15 cellular contexts compared by ENCODE assay signal in genomic region chr16:87982491-87983415, GRCh38. TPM values are rescaled to one million over a fixed set of nuclear protein-coding genes. Genes with fewer than 3 reads are reported as not detected.
DNase-seq lines count a peak whose midpoint lies in the region; ATAC-seq, FAIRE-seq and TF ChIP-seq lines count a peak whose summit lies in the region.
"Had no signal": no experiment of that assay in that cellular context is flagged by ENCODE, and none has a peak within 500 bp of the region (broad histone marks: within the 10 kb centered on the region; RNA-seq: fewer than 3 reads in every experiment).

No MANE protein-coding gene starts in this region.

- H3K36me3 Mint-ChIP-seq in GM23338 (ENCODE audit: low read depth) (peaks cover 23% of the 10 kb centered on the region), astrocyte (ENCODE audit: low read depth, unreplicated experiment) (peaks cover 21% of the 10 kb centered on the region), naive B cell (peaks cover 7 to 8% of the 10 kb centered on the region in 2 donors), mesothelial cell of epicardium (peaks cover 21% of the 10 kb centered on the region)

- peak overlapping the region; percentile 55 for H3K9ac ChIP-seq in astrocyte (ENCODE audit: low read length)

- WGBS in A549 (ENCODE audit: missing lambda C conversion rate): 74% methylated on average over 28 of the region's 28 CpGs

- H3K36me3 ChIP-seq in GM23338 (ENCODE audit: insufficient read depth) (no peaks in the 10 kb centered on the region), astrocyte (ENCODE audit: insufficient read depth, low read length) (no peaks in the 10 kb centered on the region)
- H3K36me3 ChIP-seq: transverse colon had no signal

- DNase-seq in A549 (ENCODE audit: low read depth in 1 of 2, low spot score in 1 of 2): no peak
- DNase-seq in GM23338 (ENCODE audit: low spot score): no peak
- no peak for DNase-seq in astrocyte (ENCODE audit: low read depth)
- no peak for DNase-seq in naive B cell
- DNase-seq in mesothelial cell of epicardium (ENCODE audit: low spot score in 2 of 2, unreplicated experiment in 2 of 2): no peak
- DNase-seq in HTR-8/SVneo (ENCODE audit: insufficient read length, low spot score): no peak
- DNase-seq: activated CD8-positive, alpha-beta memory T cell treated with anti-CD3 and anti-CD28 coated beads, Interleukin-2, amount 50 U/mL, for 4 hours; dorsolateral prefrontal cortex; NCI-H1092; transverse colon had no signal

- H4K20me1 ChIP-seq in GM23338 (replicated peaks; ENCODE audit: insufficient read depth) (no peaks in the 10 kb centered on the region; the same call in 1 of the 2 replicates), astrocyte (ENCODE audit: insufficient read depth, low read length) (no peaks in the 10 kb centered on the region)

- H3K27me3 ChIP-seq in GM23338 (ENCODE audit: insufficient read depth) (no peaks in the 10 kb centered on the region), astrocyte (ENCODE audit: insufficient read depth, low read length) (no peaks in the 10 kb centered on the region)
- H3K27me3 ChIP-seq: dorsolateral prefrontal cortex, transverse colon had no signal

- no peaks in the 10 kb centered on the region for H3F3A ChIP-seq in GM23338 (replicated peaks; ENCODE audit: low read depth)

- FAIRE-seq in A549 (lab: Jason Lieb, UNC) (no peak), astrocyte (lab: Jason Lieb, UNC) (no peak), HTR-8/SVneo (lab: Jason Lieb, UNC) (no peak)

- H3K9me3 ChIP-seq in A549 (no peaks in the 10 kb centered on the region), astrocyte (ENCODE audit: insufficient read depth, low read depth, low read length) (no peaks in the 10 kb centered on the region)
- H3K9me3 ChIP-seq: transverse colon had no signal

- CTCF ChIA-PET in A549 (lab: Yijun Ruan, JAX): interaction anchor here (0.7 to 3.7 kb wide), 16 partner anchors 9 to 553 kb away, joined by 3 to 21 read pairs (median 3); partner anchors contain the start of gene ZNF469

- H3K27ac Mint-ChIP-seq in GM23338 (peak overlapping the region; percentile 64), astrocyte (ENCODE audit: unreplicated experiment) (peak overlapping the region; percentile 95), naive B cell (peak overlapping the region in 5 of 6 donors; percentile 59 to 88 (median 81)), mesothelial cell of epicardium (no peak overlapping the region)
- H3K27ac Mint-ChIP-seq: memory B cell had no signal

- peaks cover 26% of the 10 kb centered on the region for H3K4me1 ChIP-seq in A549
- no peaks in the 10 kb centered on the region for H3K4me1 ChIP-seq in GM23338 (ENCODE audit: insufficient read depth)
- peaks cover 8% of the 10 kb centered on the region for H3K4me1 ChIP-seq in astrocyte (ENCODE audit: insufficient read depth, low read length)
- H3K4me1 ChIP-seq: transverse colon had no signal

- TF ChIP-seq RAD21 in A549 (conservative IDR thresholded peaks at IDR 0.05 in 1 of 2, IDR thresholded peaks at IDR 0.05 in 1 of 2): no peak

- H3K4me2 ChIP-seq in A549: peak overlapping the region; percentile 39
- no peak overlapping the region for H3K4me2 ChIP-seq in GM23338
- H3K4me2 ChIP-seq in astrocyte (ENCODE audit: low read length): no peak overlapping the region

- TF ChIP-seq CTCF in A549 (IDR thresholded peaks at IDR 0.05) (no peak), GM23338 (conservative IDR thresholded peaks at IDR 0.05; ENCODE audit: low read depth in 2 of 2) (no peak), astrocyte (IDR thresholded peaks at IDR 0.05; ENCODE audit: insufficient read depth, low read depth, low read length) (no peak), mesothelial cell of epicardium (IDR thresholded peaks at IDR 0.05; ENCODE audit: unreplicated experiment) (no peak)

- H3K4me1 Mint-ChIP-seq in GM23338 (peaks cover 5% of the 10 kb centered on the region), astrocyte (ENCODE audit: low read depth, unreplicated experiment) (peaks cover 13% of the 10 kb centered on the region), naive B cell (peaks cover 9 to 11% (median 9%) of the 10 kb centered on the region in 3 donors), mesothelial cell of epicardium (peaks cover 9% of the 10 kb centered on the region)
- H3K4me1 Mint-ChIP-seq: memory B cell had no signal

- TF ChIP-seq POLR2A in A549 (IDR thresholded peaks at IDR 0.05; ENCODE audit: low read length): no peak

- no peak for TF ChIP-seq EP300 in A549 (IDR thresholded peaks at IDR 0.05)

- no peaks in the 10 kb centered on the region for H3K9me2 ChIP-seq in GM23338 (ENCODE audit: insufficient read depth)

- no peak overlapping the region for H3K4me3 Mint-ChIP-seq in GM23338
- H3K4me3 Mint-ChIP-seq in astrocyte (ENCODE audit: unreplicated experiment): no peak overlapping the region
- H3K4me3 Mint-ChIP-seq in naive B cell: no peak overlapping the region
- H3K4me3 Mint-ChIP-seq in mesothelial cell of epicardium: no peak overlapping the region
- H3K4me3 Mint-ChIP-seq: memory B cell had no signal

- ATAC-seq in A549 (peak; percentile 68 to 75; a peak in 5 of 6 replicates), GM23338 (peak; percentile 52), naive B cell (ENCODE audit: low read depth in 2 of 2) (no peak), HG02884 (IDR thresholded peaks at IDR 0.05; ENCODE audit: unreplicated experiment) (no peak), HG03025 (IDR thresholded peaks at IDR 0.05; ENCODE audit: low FRiP score, unreplicated experiment) (no peak)

- no peak overlapping the region for H2AFZ ChIP-seq in GM23338
- H2AFZ ChIP-seq in astrocyte (ENCODE audit: low read depth, low read length): no peak overlapping the region

- H3K27ac ChIP-seq in A549 (peak overlapping the region; percentile 48 to 78; a peak in 5 of 6 replicates), GM23338 (ENCODE audit: low read depth) (no peak overlapping the region; the same call in 1 of the 2 replicates), astrocyte (ENCODE audit: low read depth, low read length) (no peak overlapping the region)
- H3K27ac ChIP-seq: dorsolateral prefrontal cortex, transverse colon had no signal

- H3K4me3 ChIP-seq in A549 (no peak overlapping the region), GM23338 (no peak overlapping the region), astrocyte (ENCODE audit: insufficient read depth, low read depth, low read length) (no peak overlapping the region)
- H3K4me3 ChIP-seq: dorsolateral prefrontal cortex, GM12878, transverse colon had no signal

- H3K27me3 Mint-ChIP-seq in GM23338 (ENCODE audit: insufficient read depth, low read depth, poor library complexity) (peaks cover 7% of the 10 kb centered on the region), astrocyte (ENCODE audit: low read depth, unreplicated experiment) (no peaks in the 10 kb centered on the region), naive B cell (no peaks in the 10 kb centered on the region), mesothelial cell of epicardium (ENCODE audit: low read depth) (no peaks in the 10 kb centered on the region)
- H3K27me3 Mint-ChIP-seq: memory B cell had no signal

- H3K9me3 Mint-ChIP-seq in GM23338: no peaks in the 10 kb centered on the region
- no peaks in the 10 kb centered on the region for H3K9me3 Mint-ChIP-seq in astrocyte (ENCODE audit: unreplicated experiment)
- no peaks in the 10 kb centered on the region for H3K9me3 Mint-ChIP-seq in naive B cell
- no peaks in the 10 kb centered on the region for H3K9me3 Mint-ChIP-seq in mesothelial cell of epicardium
- H3K9me3 Mint-ChIP-seq: memory B cell had no signal

- POLR2A ChIA-PET in A549 (lab: Yijun Ruan, JAX): no interaction called here

- H3K79me2 ChIP-seq in GM23338 (replicated peaks; ENCODE audit: insufficient read depth) (no peaks in the 10 kb centered on the region; the same call in 1 of the 2 replicates), astrocyte (ENCODE audit: insufficient read depth, low read length) (no peaks in the 10 kb centered on the region)

TF ChIP-seq in A549, 52 proteins besides CTCF, POLR2A, EP300 and RAD21 (continues in another document):
- TF ChIP-seq CHD2 (IDR thresholded peaks at IDR 0.05; ENCODE audit: low read length, partially characterized antibody): no peak

TF ChIP-seq in GM23338, 12 proteins besides CTCF, POLR2A, EP300 and RAD21:
- TF ChIP-seq POLR2AphosphoS5 (IDR thresholded peaks at IDR 0.05; ENCODE audit: low read depth) (no peak), STAT1 (IDR thresholded peaks at IDR 0.05; ENCODE audit: unreplicated experiment) (no peak)

RNA-seq across cellular contexts. Expression of gene BANP, which starts 31.5 kb away (rescaled TPM):
- polyA plus RNA-seq in A549 (2011; rRNA removed): 17.1 and 18.1 TPM in 2 replicates
- polyA plus RNA-seq in A549 (2012; cell fraction: cytosol; rRNA removed): 26.4 and 27.3 TPM in 2 replicates
- polyA plus RNA-seq in A549 (2012; cell fraction: nucleus; rRNA removed): 52.3 and 59.7 TPM in 2 replicates
- 13.6 to 17.2 TPM (median 16.5 TPM) in 3 replicates for polyA plus RNA-seq in A549 (2017; fragmentation: RNase III; extraction: RNeasy Plus Mini Kit Qiagen cat#74134 plus additional on column Dnase treatment)
- 30.8 and 44.8 TPM in 2 replicates for polyA minus RNA-seq in A549 (2011; rRNA and poly(A)+ RNA removed)
- 30.0 and 48.0 TPM in 2 replicates for total RNA-seq in GM23338 (2014; rRNA removed; shearing (Covaris generic))
- polyA plus RNA-seq in GM23338 (2016; fragmentation: Nextera tagmentation; extraction: Ambion mirVana): 22.3 and 22.6 TPM in 2 replicates
- total RNA-seq in astrocyte: 26.0 and 28.9 TPM in 2 replicates
- 10 to 100 TPM; 24.3 to 40.1 (median 28.5) TPM for polyA plus RNA-seq in naive B cell (ENCODE audit: low read depth in 6 of 6)
- 41.2 to 44.9 TPM (median 43.6 TPM) in 3 replicates for total RNA-seq in mesothelial cell of epicardium

RNA-seq across cellular contexts. Expression of gene CA5A, which starts 46.4 kb away (rescaled TPM):
- not detected in 2 replicates for polyA plus RNA-seq in A549 (2011; rRNA removed)
- not detected in 2 replicates for polyA plus RNA-seq in A549 (2012; cell fraction: cytosol; rRNA removed)
- polyA plus RNA-seq in A549 (2012; cell fraction: nucleus; rRNA removed): not detected in 2 replicates
- polyA plus RNA-seq in A549 (2017; fragmentation: RNase III; extraction: RNeasy Plus Mini Kit Qiagen cat#74134 plus additional on column Dnase treatment): not detected in 3 replicates
- not detected in 2 replicates for polyA minus RNA-seq in A549 (2011; rRNA and poly(A)+ RNA removed)
- total RNA-seq in GM23338 (2014; rRNA removed; shearing (Covaris generic)): not detected in 2 replicates
- not detected in 2 replicates for polyA plus RNA-seq in GM23338 (2016; fragmentation: Nextera tagmentation; extraction: Ambion mirVana)
- not detected in 2 replicates for total RNA-seq in astrocyte
- not detected for polyA plus RNA-seq in naive B cell (ENCODE audit: low read depth in 6 of 6)
- total RNA-seq in mesothelial cell of epicardium: not detected in 3 replicates
- total RNA-seq: GM12878, osteocyte, transverse colon had no signal
- polyA plus RNA-seq: GM12878 had no signal

Comparison
In these comparisons a context has a peak if more than half of its experiments do, and no peak if none do; other contexts are left out.
1. ATAC-seq: peak in A549 (2 of 2) and GM23338 (single experiment); none in naive B cell (0 of 2), HG02884 (single experiment) and HG03025 (single experiment).
2. H3K27ac ChIP-seq: peak in A549 (2 of 2); none in GM23338 (single experiment) and astrocyte (single experiment).